8 cellular contexts compared by ENCODE assay signal in genomic region chr19:10835754-10836477, GRCh38. TPM values are rescaled to one million over a fixed set of nuclear protein-coding genes. Genes with fewer than 3 reads are reported as not detected.
A peak's percentile ranks its signal among the peaks of the same experiment; 100 is the strongest.
DNase-seq lines count a peak whose midpoint lies in the region; ATAC-seq lines count a peak whose summit lies in the region.

TMED1 (minus strand) TSS chr19:10836212; CDS start chr19:10836191, 21 bp downstream.

- peak within 1 kb of the TSS; percentile 61 to 79 (median 70) for H3K4me3 ChIP-seq in BLaER1 treated with 17β-estradiol and CSF1 and Interleukin-3, amounts not matched to agents 10 nM and 100 nM

- peaks cover 16 to 44% (median 40%) of the 10 kb centered on the region in 11 experiments; a peak in 21 of 22 replicates for H4K20me1 ChIP-seq in BLaER1 treated with 17β-estradiol and CSF1 and Interleukin-3, amounts not matched to agents 10 nM and 100 nM

- H3K36me3 ChIP-seq in BLaER1 treated with 17β-estradiol and CSF1 and Interleukin-3, amounts not matched to agents 10 nM and 100 nM, result peaks cover 30 to 45% (median 42%) of the 10 kb centered on the region in 11 experiments

- H3K36me3 Mint-ChIP-seq in dendritic cell treated with granulocyte-macrophage colony-stimulating factor and Interleukin-4, amounts not matched to agents 40 ng/mL and 50 ng/mL, for 4 days (ENCODE audit: low read depth), result peaks cover 58% of the 10 kb centered on the region

- peak; percentile 80 for ATAC-seq in GM19324 (IDR thresholded peaks at IDR 0.05; ENCODE audit: low FRiP score, unreplicated experiment)
- ATAC-seq in HG03520 (IDR thresholded peaks at IDR 0.05; ENCODE audit: unreplicated experiment), result peak; percentile 72
- ATAC-seq in left lobe of liver, result peak; percentile 84

- peaks cover 31% of the 10 kb centered on the region for H3K4me1 Mint-ChIP-seq in dendritic cell treated with granulocyte-macrophage colony-stimulating factor and Interleukin-4, amounts not matched to agents 40 ng/mL and 50 ng/mL, for 4 days (ENCODE audit: low read depth)

- H3K4me1 ChIP-seq in BLaER1 treated with 17β-estradiol and CSF1 and Interleukin-3, amounts not matched to agents 10 nM and 100 nM, result peaks cover 7 to 17% (median 14%) of the 10 kb centered on the region in 10 experiments; a peak in 17 of 20 replicates

- intact Hi-C loops in dendritic cell treated with granulocyte-macrophage colony-stimulating factor and Interleukin-4, amounts not matched to agents 40 ng/mL and 50 ng/mL, for 4 days (cut with micrococcal nuclease), result loop anchor here (10.0 kb wide), 1 partner anchor 121 kb away; the partner anchor contains the start of gene DNM2

- H3K27ac Mint-ChIP-seq in dendritic cell treated with granulocyte-macrophage colony-stimulating factor and Interleukin-4, amounts not matched to agents 40 ng/mL and 50 ng/mL, for 4 days, result peak within 1 kb of the TSS; percentile 100

- peak within 1 kb of the TSS; percentile 97 for H3K4me3 Mint-ChIP-seq in dendritic cell treated with granulocyte-macrophage colony-stimulating factor and Interleukin-4, amounts not matched to agents 40 ng/mL and 50 ng/mL, for 4 days

- peaks cover 6% of the 10 kb centered on the region for H3K9me3 Mint-ChIP-seq in dendritic cell treated with granulocyte-macrophage colony-stimulating factor and Interleukin-4, amounts not matched to agents 40 ng/mL and 50 ng/mL, for 4 days

- peak within 1 kb of the TSS; percentile 72 to 82 (median 80) for H3K4me2 ChIP-seq in BLaER1 treated with 17β-estradiol and CSF1 and Interleukin-3, amounts not matched to agents 10 nM and 100 nM

- peak within 1 kb of the TSS; percentile 84 to 97 (median 93) for H3K9ac ChIP-seq in BLaER1 treated with 17β-estradiol and CSF1 and Interleukin-3, amounts not matched to agents 10 nM and 100 nM

- H3K27ac ChIP-seq in BLaER1 treated with 17β-estradiol and CSF1 and Interleukin-3, amounts not matched to agents 10 nM and 100 nM, result peak within 1 kb of the TSS; percentile 90 to 98 (median 94)

- H3K27me3 ChIP-seq in BLaER1 treated with 17β-estradiol and CSF1 and Interleukin-3, amounts not matched to agents 10 nM and 100 nM, result no peaks in the 10 kb centered on the region

- H3K9me3 ChIP-seq in BLaER1 treated with 17β-estradiol and CSF1 and Interleukin-3, amounts not matched to agents 10 nM and 100 nM (replicated peaks in 1 of 11), result peaks cover 14 to 39% (median 29%) of the 10 kb centered on the region in 11 experiments; a peak in 20 of 22 replicates

- no peaks in the 10 kb centered on the region for H3K27me3 Mint-ChIP-seq in dendritic cell treated with granulocyte-macrophage colony-stimulating factor and Interleukin-4, amounts not matched to agents 40 ng/mL and 50 ng/mL, for 4 days

- DNase-seq in NCI-H748 (lab: John Stamatoyannopoulos, UW; ENCODE audit: unreplicated experiment) (peak; percentile 95), left lobe of liver (ENCODE audit: low spot score) (peak; percentile 100)
- DNase-seq in activated CD4-positive, alpha-beta T cell treated with anti-CD3 and anti-CD28 coated beads, Interleukin-2, amount 50 U/mL, for 1 hour, result peak; percentile 97
- peak; percentile 89 for DNase-seq in stimulated activated CD4-positive, alpha-beta T cell treated with anti-CD3 and anti-CD28 coated beads, Interleukin-2, amount 100 ng/mL, for 4 hours (ENCODE audit: low read depth)

RNA-seq across cellular contexts. Expression of gene TMED1, which starts in this region (rescaled TPM):
- total RNA-seq in left lobe of liver, result 21.9 TPM

Comparison
In these comparisons a context has a peak if more than half of its experiments do, and no peak if none do; other contexts are left out.
1. Peak in every context shown above with its lines: DNase-seq, ATAC-seq, H3K4me3 ChIP-seq and H3K27ac ChIP-seq.